In the genomic region with DNA sequence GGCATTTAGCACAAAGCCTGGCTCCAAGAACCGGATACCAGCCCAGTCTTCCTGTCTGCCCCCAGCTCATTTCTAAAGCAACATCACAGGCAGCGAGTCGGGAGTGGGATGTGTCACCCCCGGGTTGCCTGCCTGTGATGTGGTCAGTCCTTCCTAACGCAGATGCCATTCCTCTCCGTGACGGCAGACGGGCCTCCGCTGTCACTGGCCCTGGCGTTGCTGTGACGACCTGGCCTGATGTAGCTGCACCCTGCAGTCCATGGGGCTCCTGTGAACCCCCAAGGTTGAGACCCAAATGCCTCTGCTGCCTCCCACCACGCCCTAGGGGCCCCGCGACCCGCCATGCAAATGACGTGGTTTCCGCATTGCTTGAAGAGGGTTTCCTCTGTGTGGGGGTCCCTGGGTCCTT, we compare ENCODE assay signal across 8 cellular contexts. TPM values are rescaled to one million over a fixed set of nuclear protein-coding genes. Genes with fewer than 3 reads are reported as not detected.
DNase-seq lines count a peak whose midpoint lies in the region; ATAC-seq lines count a peak whose summit lies in the region.

No MANE protein-coding gene starts in this region.

- H3K4me3 Mint-ChIP-seq in activated CD4-positive, alpha-beta T cell treated with anti-CD3 and anti-CD28 coated beads, Interleukin-2, amount 10 ng/mL, durations not matched to agents 24 days and 14 days, result peak overlapping the region; percentile 80

- H3K36me3 Mint-ChIP-seq in activated CD4-positive, alpha-beta T cell treated with anti-CD3 and anti-CD28 coated beads, Interleukin-2, amount 10 ng/mL, durations not matched to agents 24 days and 14 days (ENCODE audit: low read depth), result peaks cover 55% of the 10 kb centered on the region

- intact Hi-C loops in activated CD4-positive, alpha-beta T cell treated with anti-CD3 and anti-CD28 coated beads, Interleukin-2, amount 10 ng/mL, durations not matched to agents 24 days and 14 days (cut with micrococcal nuclease), result loop anchor here (1.0 to 10.0 kb wide), 5 partner anchors 25 to 336 kb away; no protein-coding TSS in a partner anchor

- H3K9me3 Mint-ChIP-seq in activated CD4-positive, alpha-beta T cell treated with anti-CD3 and anti-CD28 coated beads, Interleukin-2, amount 10 ng/mL, durations not matched to agents 24 days and 14 days, result no peaks in the 10 kb centered on the region

- peaks cover 74% of the 10 kb centered on the region for H3K4me1 Mint-ChIP-seq in activated CD4-positive, alpha-beta T cell treated with anti-CD3 and anti-CD28 coated beads, Interleukin-2, amount 10 ng/mL, durations not matched to agents 24 days and 14 days

- DNase-seq in ELR (ENCODE audit: low read depth), result peak; percentile 86
- peak; percentile 92 for DNase-seq in activated CD4-positive, alpha-beta T cell treated with anti-CD3 and anti-CD28 coated beads, Interleukin-2, amount 10 ng/mL, durations not matched to agents 24 days and 14 days
- peak; percentile 51 to 89 for DNase-seq in dermis microvascular lymphatic vessel endothelial cell (ENCODE audit: low read depth in 2 of 2)
- DNase-seq in stimulated activated CD4-positive, alpha-beta T cell treated with anti-CD3 and anti-CD28 coated beads, Interleukin-12 subunit alpha, Interleukin-12 subunit beta, amount 100 ng/mL, for 4 hours, result peak; percentile 71
- no peak for DNase-seq in Ammon's horn (ENCODE audit: low spot score)
- DNase-seq in NCI-H1105 treated with DMSO at 0.1 percent for 48 hours (lab: John Stamatoyannopoulos, UW), result no peak
- DNase-seq in NCI-H82 treated with DMSO at 0.1 percent for 48 hours (lab: John Stamatoyannopoulos, UW; ENCODE audit: unreplicated experiment), result no peak

- ATAC-seq in GM21529 (IDR thresholded peaks at IDR 0.05; ENCODE audit: unreplicated experiment), result no peak

- no peaks in the 10 kb centered on the region for H3K27me3 Mint-ChIP-seq in activated CD4-positive, alpha-beta T cell treated with anti-CD3 and anti-CD28 coated beads, Interleukin-2, amount 10 ng/mL, durations not matched to agents 24 days and 14 days

- H3K27ac Mint-ChIP-seq in activated CD4-positive, alpha-beta T cell treated with anti-CD3 and anti-CD28 coated beads, Interleukin-2, amount 10 ng/mL, durations not matched to agents 24 days and 14 days, result peak overlapping the region; percentile 88

RNA-seq across cellular contexts. Expression of gene TNFRSF1B, which starts 12.3 kb away (rescaled TPM):
- total RNA-seq in activated CD4-positive, alpha-beta T cell treated with anti-CD3 and anti-CD28 coated beads, Interleukin-2, amount 10 ng/mL, durations not matched to agents 24 days and 14 days, result 145 TPM in 2 replicates
- 12.4 and 14.8 TPM in 2 replicates for total RNA-seq in dermis microvascular lymphatic vessel endothelial cell

RNA-seq across cellular contexts. Expression of gene VPS13D, which starts 50.7 kb away (rescaled TPM):
- total RNA-seq in activated CD4-positive, alpha-beta T cell treated with anti-CD3 and anti-CD28 coated beads, Interleukin-2, amount 10 ng/mL, durations not matched to agents 24 days and 14 days, result 26.9 and 30.8 TPM in 2 replicates
- total RNA-seq in dermis microvascular lymphatic vessel endothelial cell, result 22.9 and 28.4 TPM in 2 replicates

Comparison
In these comparisons a context has a peak if more than half of its experiments do, and no peak if none do; other contexts are left out.
1. DNase-seq: peak in ELR (single experiment), activated CD4-positive, alpha-beta T cell treated with anti-CD3 and anti-CD28 coated beads, Interleukin-2, amount 10 ng/mL, durations not matched to agents 24 days and 14 days (single experiment), dermis microvascular lymphatic vessel endothelial cell (2 of 2) and stimulated activated CD4-positive, alpha-beta T cell treated with anti-CD3 and anti-CD28 coated beads, Interleukin-12 subunit alpha, Interleukin-12 subunit beta, amount 100 ng/mL, for 4 hours (single experiment); none in Ammon's horn (single experiment), NCI-H1105 treated with DMSO at 0.1 percent for 48 hours (single experiment) and NCI-H82 treated with DMSO at 0.1 percent for 48 hours (single experiment).